In genomic region chr22:50756949-50757491, GRCh38 we compare ENCODE assay signal across 1 cellular context.
TF ChIP-seq lines count a peak whose summit lies in the region.

No MANE protein-coding gene starts in this region.

TF ChIP-seq in HepG2, 621 proteins besides CTCF, POLR2A, EP300 and RAD21 (continues in another document):
- 0 out of 2 replicates have a peak, but pooled peaks have one; percentile 42 for TF ChIP-seq GATAD1 (CRISPR knock-in tag; IDR thresholded peaks at IDR 0.05)
- 0 out of 2 replicates have a peak, but pooled peaks have one; percentile 37 for TF ChIP-seq FOXC1 (CRISPR knock-in tag; IDR thresholded peaks at IDR 0.05; ENCODE audit: borderline replicate concordance)
- TF ChIP-seq CEBPG (CRISPR knock-in tag; IDR thresholded peaks at IDR 0.05) = peak; percentile 64
- TF ChIP-seq KAT7 (CRISPR knock-in tag; IDR thresholded peaks at IDR 0.05; ENCODE audit: borderline replicate concordance) = 0 out of 2 replicates have a peak, but pooled peaks have one; percentile 27
- peak; percentile 19; the same call in 1 of the 2 replicates for TF ChIP-seq FOXP4 (CRISPR knock-in tag; IDR thresholded peaks at IDR 0.05)
- 0 out of 2 replicates have a peak, but pooled peaks have one; percentile 20 for TF ChIP-seq KMT2A (CRISPR knock-in tag; IDR thresholded peaks at IDR 0.05)
- TF ChIP-seq HMGXB4 (CRISPR knock-in tag; IDR thresholded peaks at IDR 0.05; ENCODE audit: borderline replicate concordance in 1 of 2, low read depth in 1 of 2) = peak in 1 of 2 experiments; percentile 61; a peak in 2 of 4 replicates
- 0 out of 2 replicates have a peak, but pooled peaks have one; percentile 21 for TF ChIP-seq GATAD2A (CRISPR knock-in tag; IDR thresholded peaks at IDR 0.05)
- TF ChIP-seq ZNF687 (CRISPR knock-in tag; IDR thresholded peaks at IDR 0.05) = peak; percentile 72
- TF ChIP-seq NFKB2 (CRISPR knock-in tag; IDR thresholded peaks at IDR 0.05; ENCODE audit: borderline replicate concordance) = 0 out of 2 replicates have a peak, but pooled peaks have one; percentile 57
- TF ChIP-seq MTA1 (CRISPR knock-in tag; IDR thresholded peaks at IDR 0.05; ENCODE audit: borderline replicate concordance) = peak; percentile 48; the same call in 1 of the 2 replicates
- TF ChIP-seq BORCS8-MEF2B (CRISPR knock-in tag; IDR thresholded peaks at IDR 0.05) = 0 out of 2 replicates have a peak, but pooled peaks have one; percentile 30
- 0 out of 2 replicates have a peak, but pooled peaks have one; percentile 13 for TF ChIP-seq ZMYM3 (CRISPR knock-in tag; IDR thresholded peaks at IDR 0.05)
- 0 out of 2 replicates have a peak, but pooled peaks have one; percentile 38 for TF ChIP-seq PHF8 (CRISPR knock-in tag; IDR thresholded peaks at IDR 0.05)
- peak; percentile 78; the same call in 1 of the 2 replicates for TF ChIP-seq ZNF292 (CRISPR knock-in tag; IDR thresholded peaks at IDR 0.05; ENCODE audit: borderline replicate concordance, low read depth)
- 0 out of 2 replicates have a peak, but pooled peaks have one; percentile 23 for TF ChIP-seq ZFP91 (CRISPR knock-in tag; IDR thresholded peaks at IDR 0.05; ENCODE audit: borderline replicate concordance)
- TF ChIP-seq GABPB1 (CRISPR knock-in tag; IDR thresholded peaks at IDR 0.05) = peak; percentile 28; the same call in 1 of the 2 replicates
- peak; percentile 61; the same call in 1 of the 2 replicates for TF ChIP-seq PHF21A (CRISPR knock-in tag; IDR thresholded peaks at IDR 0.05)
- peak; percentile 36 for TF ChIP-seq MED1 (CRISPR knock-in tag; IDR thresholded peaks at IDR 0.05)
- TF ChIP-seq POLR2G (IDR thresholded peaks at IDR 0.05; ENCODE audit: low read depth, low read length) = peak; percentile 54; the same call in 1 of the 2 replicates
- TF ChIP-seq MYC (CRISPR knock-in tag; IDR thresholded peaks at IDR 0.05; ENCODE audit: borderline replicate concordance) = peak; percentile 62; the same call in 1 of the 2 replicates
- TF ChIP-seq FOXO1 (CRISPR knock-in tag; IDR thresholded peaks at IDR 0.05) = 0 out of 2 replicates have a peak, but pooled peaks have one; percentile 24
- TF ChIP-seq REPIN1 (CRISPR knock-in tag; IDR thresholded peaks at IDR 0.05; ENCODE audit: borderline replicate concordance, low read depth) = peak; percentile 30; the same call in 1 of the 2 replicates
- TF ChIP-seq HDAC1 (CRISPR knock-in tag; IDR thresholded peaks at IDR 0.05) = 0 out of 2 replicates have a peak, but pooled peaks have one; percentile 33
- TF ChIP-seq NR2C2 (CRISPR knock-in tag; IDR thresholded peaks at IDR 0.05; ENCODE audit: borderline replicate concordance) = peak; percentile 42; the same call in 1 of the 2 replicates
- TF ChIP-seq TFDP1 (CRISPR knock-in tag; IDR thresholded peaks at IDR 0.05; ENCODE audit: borderline replicate concordance) = 0 out of 2 replicates have a peak, but pooled peaks have one; percentile 19
- 0 out of 2 replicates have a peak, but pooled peaks have one; percentile 23 for TF ChIP-seq ZFY (CRISPR knock-in tag; IDR thresholded peaks at IDR 0.05)
- peak; percentile 42; the same call in 1 of the 2 replicates for TF ChIP-seq UBTF (CRISPR knock-in tag; IDR thresholded peaks at IDR 0.05)
- TF ChIP-seq DMAP1 (CRISPR knock-in tag; IDR thresholded peaks at IDR 0.05) = peak; percentile 49; the same call in 1 of the 2 replicates
- peak; percentile 38; the same call in 1 of the 2 replicates for TF ChIP-seq ARID5B (CRISPR knock-in tag; IDR thresholded peaks at IDR 0.05)
- 0 out of 2 replicates have a peak, but pooled peaks have one; percentile 33 for TF ChIP-seq HNF4A (CRISPR knock-in tag; IDR thresholded peaks at IDR 0.05)
- TF ChIP-seq GZF1 (CRISPR knock-in tag; IDR thresholded peaks at IDR 0.05) = peak; percentile 70
- TF ChIP-seq SAP130 (CRISPR knock-in tag; IDR thresholded peaks at IDR 0.05; ENCODE audit: low read depth) = 0 out of 2 replicates have a peak, but pooled peaks have one; percentile 40
- 0 out of 2 replicates have a peak, but pooled peaks have one; percentile 33 for TF ChIP-seq BCL3 (CRISPR knock-in tag; IDR thresholded peaks at IDR 0.05)
- TF ChIP-seq RARA (CRISPR knock-in tag; IDR thresholded peaks at IDR 0.05) = peak; percentile 37; the same call in 1 of the 2 replicates
